22 cellular contexts compared by ENCODE assay signal in the genomic region with DNA sequence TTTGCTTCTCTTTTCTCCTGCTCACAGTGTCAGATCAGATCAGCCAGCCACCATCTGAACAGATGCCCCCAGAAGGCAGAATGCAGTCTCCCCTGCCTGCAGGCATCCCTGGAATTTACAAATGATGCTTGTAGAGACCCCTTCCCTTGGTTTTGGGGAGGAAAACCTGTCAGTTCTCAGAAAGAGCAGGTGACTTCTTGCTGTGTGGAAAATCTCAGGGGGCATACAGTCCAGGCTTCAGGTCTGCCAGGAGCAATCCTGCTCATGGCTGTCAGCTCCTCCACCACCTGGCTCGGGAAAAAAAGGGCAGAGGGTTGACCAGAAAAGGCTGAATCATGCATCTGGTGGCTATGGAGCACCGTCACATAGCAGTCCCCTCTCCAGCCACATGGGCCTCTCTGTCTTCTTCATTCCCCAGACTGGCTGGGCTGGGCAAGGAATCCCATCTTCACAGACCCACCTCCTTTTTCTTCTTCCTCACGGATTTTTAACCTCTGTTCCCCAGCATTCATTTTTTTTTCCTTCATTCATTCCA.
A peak's percentile ranks its signal among the peaks of the same experiment; 100 is the strongest.
DNase-seq lines count a peak whose midpoint lies in the region; ATAC-seq, FAIRE-seq and TF ChIP-seq lines count a peak whose summit lies in the region.
"Had no signal": no experiment of that assay in that cellular context is flagged by ENCODE, and none has a peak within 500 bp of the region (broad histone marks: within the 10 kb centered on the region; RNA-seq: fewer than 3 reads in every experiment).

No MANE protein-coding gene starts in this region.

- peaks cover 10% of the 10 kb centered on the region for H3K27me3 Mint-ChIP-seq in activated CD8-positive, alpha-beta T cell treated with anti-CD3 and anti-CD28 coated beads, Interleukin-2, amount 10 ng/mL, durations not matched to agents 7 days and 5 days (ENCODE audit: low read depth)
- peaks cover 8% of the 10 kb centered on the region for H3K27me3 Mint-ChIP-seq in activated CD8-positive, alpha-beta T cell treated with anti-CD3 and anti-CD28 coated beads for 36 hours

- H2BK5ac ChIP-seq in mesendoderm (ENCODE audit: low read length): no peak overlapping the region

- H3K27me3 ChIP-seq in K562 (ENCODE audit: control insufficient read depth in 2 of 2, insufficient read depth in 2 of 2, low read length in 2 of 2) (peaks cover 0 to 40% of the 10 kb centered on the region in 2 experiments; a peak in 4 of 5 replicates), mesendoderm (ENCODE audit: insufficient read depth, low read length, poor library complexity) (no peaks in the 10 kb centered on the region), vagina (no peaks in the 10 kb centered on the region)

- no peaks in the 10 kb centered on the region for H3K79me1 ChIP-seq in mesendoderm (ENCODE audit: low read length)

- H3K23ac ChIP-seq in mesendoderm (ENCODE audit: low read length): no peak overlapping the region

- in situ Hi-C loops in K562 (cut with MboI): no loop called here

- no peak overlapping the region for H3K4me3 ChIP-seq in K562
- no peak overlapping the region for H3K4me3 ChIP-seq in mesendoderm (ENCODE audit: low read length)
- no peak overlapping the region for H3K4me3 ChIP-seq in vagina
- H3K4me3 ChIP-seq: HAP-1 had no signal

- H3K4me3 Mint-ChIP-seq in activated CD8-positive, alpha-beta T cell treated with anti-CD3 and anti-CD28 coated beads, Interleukin-2, amount 10 ng/mL, durations not matched to agents 7 days and 5 days: no peak overlapping the region
- H3K4me3 Mint-ChIP-seq in activated CD8-positive, alpha-beta T cell treated with anti-CD3 and anti-CD28 coated beads for 36 hours: no peak overlapping the region
- H3K4me3 Mint-ChIP-seq: B cell; CD4-positive, alpha-beta T cell had no signal

- no peaks in the 10 kb centered on the region for H3K9me3 Mint-ChIP-seq in activated CD8-positive, alpha-beta T cell treated with anti-CD3 and anti-CD28 coated beads, Interleukin-2, amount 10 ng/mL, durations not matched to agents 7 days and 5 days (ENCODE audit: insufficient read depth)
- no peaks in the 10 kb centered on the region for H3K9me3 Mint-ChIP-seq in activated CD8-positive, alpha-beta T cell treated with anti-CD3 and anti-CD28 coated beads for 36 hours
- H3K9me3 Mint-ChIP-seq: CD4-positive, alpha-beta T cell had no signal

- H2AFZ ChIP-seq in K562 (ENCODE audit: low read depth, low read length): no peak overlapping the region

- POLR2A ChIA-PET in activated CD8-positive, alpha-beta T cell treated with anti-CD3 and anti-CD28 coated beads, Interleukin-2, amount 10 ng/mL, durations not matched to agents 7 days and 5 days (lab: Charles Lee): no interaction called here
- POLR2A ChIA-PET in activated CD8-positive, alpha-beta T cell treated with anti-CD3 and anti-CD28 coated beads for 36 hours (lab: Charles Lee): no interaction called here
- POLR2A ChIA-PET in K562 (lab: Yijun Ruan, JAX): no interaction called here

- H3K36me3 ChIP-seq in K562 (ENCODE audit: control insufficient read depth, insufficient read depth, low read length) (no peaks in the 10 kb centered on the region), mesendoderm (ENCODE audit: control insufficient read depth, insufficient read depth, low read length) (no peaks in the 10 kb centered on the region), vagina (no peaks in the 10 kb centered on the region)
- H3K36me3 ChIP-seq: HAP-1 had no signal

- WGBS in K562 (ENCODE audit: insufficient coverage, low coverage, missing lambda C conversion rate): 3% methylated on average over 3 of the region's 3 CpGs
- no CpG with 5 or more reads among the region's 3 CpGs for WGBS in mesendoderm (ENCODE audit: extremely low coverage, insufficient coverage, low lambda C conversion rate)

- H3K79me2 ChIP-seq in K562 (ENCODE audit: control insufficient read depth, insufficient read depth, low read length) (no peaks in the 10 kb centered on the region), mesendoderm (ENCODE audit: control insufficient read depth, insufficient read depth, low read length) (no peaks in the 10 kb centered on the region)

- H4K8ac ChIP-seq in mesendoderm (ENCODE audit: low read depth, low read length): no peak overlapping the region

- no peak for TF ChIP-seq RAD21 in K562 (CRISPR knock-in tag; conservative IDR thresholded peaks at IDR 0.05 in 1 of 2, IDR thresholded peaks at IDR 0.05 in 1 of 2)

- no peaks in the 10 kb centered on the region for H3K4me1 Mint-ChIP-seq in activated CD8-positive, alpha-beta T cell treated with anti-CD3 and anti-CD28 coated beads, Interleukin-2, amount 10 ng/mL, durations not matched to agents 7 days and 5 days (ENCODE audit: low read depth)
- H3K4me1 Mint-ChIP-seq in activated CD8-positive, alpha-beta T cell treated with anti-CD3 and anti-CD28 coated beads for 36 hours (ENCODE audit: low read depth): no peaks in the 10 kb centered on the region
- H3K4me1 Mint-ChIP-seq: B cell had no signal

- no peak for TF ChIP-seq CTCF in activated CD8-positive, alpha-beta T cell treated with anti-CD3 and anti-CD28 coated beads for 36 hours (IDR thresholded peaks at IDR 0.05)
- TF ChIP-seq CTCF in K562 (IDR thresholded peaks at IDR 0.05 in 2 of 3, conservative IDR thresholded peaks at IDR 0.05 in 1 of 3; ENCODE audit: insufficient read depth in 2 of 3, low read depth in 1 of 3, low read length in 3 of 3): no peak
- TF ChIP-seq CTCF in vagina (IDR thresholded peaks at IDR 0.05): no peak

- no peak overlapping the region for H4K5ac ChIP-seq in mesendoderm (ENCODE audit: low read length)

- H3K56ac ChIP-seq in mesendoderm (ENCODE audit: low read length): no peak overlapping the region

- peaks cover 0 to 3% of the 10 kb centered on the region in 2 experiments; a peak in 2 of 5 replicates for H3K4me1 ChIP-seq in K562 (replicated peaks in 1 of 2; ENCODE audit: control insufficient read depth in 2 of 2, insufficient read depth in 2 of 2, low read length in 2 of 2)
- H3K4me1 ChIP-seq in mesendoderm (ENCODE audit: control insufficient read depth, low read depth, low read length): no peaks in the 10 kb centered on the region
- no peaks in the 10 kb centered on the region for H3K4me1 ChIP-seq in vagina
- H3K4me1 ChIP-seq: HAP-1 had no signal

- H3K18ac ChIP-seq in mesendoderm (ENCODE audit: low read length): no peak overlapping the region

- H2AK5ac ChIP-seq in mesendoderm (ENCODE audit: low read length): no peak overlapping the region

- no peak overlapping the region for H3K9ac ChIP-seq in K562 (ENCODE audit: insufficient read depth in 1 of 2, low read depth in 2 of 2, low read length in 2 of 2)
- no peak overlapping the region for H3K9ac ChIP-seq in mesendoderm (ENCODE audit: low read length)

- intact Hi-C loops in activated CD8-positive, alpha-beta T cell treated with anti-CD3 and anti-CD28 coated beads for 36 hours (cut with micrococcal nuclease): no loop called here
- intact Hi-C loops in K562 (cut with micrococcal nuclease): no loop called here
- intact Hi-C loops in vagina (cut with DNase I): no loop called here

- H3K9me3 ChIP-seq in K562 (replicated peaks; ENCODE audit: control insufficient read depth, insufficient read depth, low read depth, low read length) (no peaks in the 10 kb centered on the region), vagina (no peaks in the 10 kb centered on the region)
- H3K9me3 ChIP-seq: HAP-1 had no signal

- no peak overlapping the region for H2BK15ac ChIP-seq in mesendoderm (replicated peaks; ENCODE audit: low read depth)

- TF ChIP-seq POLR2A in K562 (conservative IDR thresholded peaks at IDR 0.05): no peak
- TF ChIP-seq POLR2A in vagina (IDR thresholded peaks at IDR 0.05): no peak

- no TSS peak for BruUV-seq in K562 (replicated peaks; lab: Mats Ljungman, UMichigan)

- no peak overlapping the region for H2BK120ac ChIP-seq in mesendoderm (ENCODE audit: low read depth, low read length)

- H3K9me1 ChIP-seq in K562 (ENCODE audit: control insufficient read depth, insufficient read depth, low read length): no peaks in the 10 kb centered on the region

- no peak for FAIRE-seq in K562 (lab: Jason Lieb, UNC)
- FAIRE-seq: G401.6, GM12892, GM19239, H1, HTR-8/SVneo had no signal

- H3K4me2 ChIP-seq in K562 (ENCODE audit: insufficient read depth, low read length) (no peak overlapping the region), mesendoderm (ENCODE audit: low read length) (no peak overlapping the region)

- ATAC-seq in activated CD8-positive, alpha-beta T cell treated with anti-CD3 and anti-CD28 coated beads, Interleukin-2, amount 10 ng/mL, durations not matched to agents 7 days and 5 days: no peak
- ATAC-seq in activated CD8-positive, alpha-beta T cell treated with anti-CD3 and anti-CD28 coated beads for 36 hours: no peak
- ATAC-seq in K562 (peak; percentile 56; the same call in 1 of the 3 replicates), HG03520 (IDR thresholded peaks at IDR 0.05; ENCODE audit: unreplicated experiment) (no peak), GM18519 (IDR thresholded peaks at IDR 0.05; ENCODE audit: low FRiP score, unreplicated experiment) (no peak)

- H3K36me3 Mint-ChIP-seq in activated CD8-positive, alpha-beta T cell treated with anti-CD3 and anti-CD28 coated beads, Interleukin-2, amount 10 ng/mL, durations not matched to agents 7 days and 5 days (ENCODE audit: low read depth): no peaks in the 10 kb centered on the region
- no peaks in the 10 kb centered on the region for H3K36me3 Mint-ChIP-seq in activated CD8-positive, alpha-beta T cell treated with anti-CD3 and anti-CD28 coated beads for 36 hours (ENCODE audit: low read depth)

- H3K4ac ChIP-seq in mesendoderm (ENCODE audit: low read depth, low read length): no peak overlapping the region

- no peaks in the 10 kb centered on the region for H4K20me1 ChIP-seq in K562 (replicated peaks; ENCODE audit: control insufficient read depth, insufficient read depth, low read length)

- H3K27ac Mint-ChIP-seq in activated CD8-positive, alpha-beta T cell treated with anti-CD3 and anti-CD28 coated beads, Interleukin-2, amount 10 ng/mL, durations not matched to agents 7 days and 5 days: no peak overlapping the region
- no peak overlapping the region for H3K27ac Mint-ChIP-seq in activated CD8-positive, alpha-beta T cell treated with anti-CD3 and anti-CD28 coated beads for 36 hours
- H3K27ac Mint-ChIP-seq: B cell; CD4-positive, alpha-beta T cell had no signal

- CTCF ChIA-PET in activated CD8-positive, alpha-beta T cell treated with anti-CD3 and anti-CD28 coated beads, Interleukin-2, amount 10 ng/mL, durations not matched to agents 7 days and 5 days (lab: Charles Lee): no interaction called here
- CTCF ChIA-PET in activated CD8-positive, alpha-beta T cell treated with anti-CD3 and anti-CD28 coated beads for 36 hours (lab: Charles Lee): no interaction called here
- CTCF ChIA-PET in K562 (lab: Yijun Ruan, JAX; ENCODE audit: low intra/inter-chr PET ratio): no interaction called here

- DNase-seq in activated CD8-positive, alpha-beta T cell treated with anti-CD3 and anti-CD28 coated beads, Interleukin-2, amount 10 ng/mL, durations not matched to agents 7 days and 5 days: peak; percentile 5
- no peak for DNase-seq in activated CD8-positive, alpha-beta T cell treated with anti-CD3 and anti-CD28 coated beads for 36 hours
- no peak for DNase-seq in K562 (ENCODE audit: extremely low read depth in 1 of 4, low spot score in 3 of 4)
- DNase-seq in mesendoderm: peak; percentile 18
- peak; percentile 60 to 67 for DNase-seq in vagina (ENCODE audit: extremely low spot score in 2 of 2)
- DNase-seq: 8988T; ACHN; C1 segment of cervical spinal cord; Calu3; CD4-positive, alpha-beta T cell; DMS 273 treated with DMSO at 0.1 percent for 48 hours; DMS79 treated with DMSO at 0.1 percent for 48 hours; EL had no signal

- TF ChIP-seq EP300 in K562 (IDR thresholded peaks at IDR 0.05; ENCODE audit: low read length): no peak

- H3K27ac ChIP-seq in K562 (ENCODE audit: extremely low read depth, low read depth, low read length) (no peak overlapping the region), mesendoderm (ENCODE audit: low read depth, low read length) (no peak overlapping the region), vagina (no peak overlapping the region)

Comparison
In these comparisons a context has a peak if more than half of its experiments do, and no peak if none do; other contexts are left out.
1. DNase-seq: peak in activated CD8-positive, alpha-beta T cell treated with anti-CD3 and anti-CD28 coated beads, Interleukin-2, amount 10 ng/mL, durations not matched to agents 7 days and 5 days (single experiment), mesendoderm (single experiment) and vagina (2 of 2); none in activated CD8-positive, alpha-beta T cell treated with anti-CD3 and anti-CD28 coated beads for 36 hours (single experiment) and K562 (0 of 4).